In the genomic region with DNA sequence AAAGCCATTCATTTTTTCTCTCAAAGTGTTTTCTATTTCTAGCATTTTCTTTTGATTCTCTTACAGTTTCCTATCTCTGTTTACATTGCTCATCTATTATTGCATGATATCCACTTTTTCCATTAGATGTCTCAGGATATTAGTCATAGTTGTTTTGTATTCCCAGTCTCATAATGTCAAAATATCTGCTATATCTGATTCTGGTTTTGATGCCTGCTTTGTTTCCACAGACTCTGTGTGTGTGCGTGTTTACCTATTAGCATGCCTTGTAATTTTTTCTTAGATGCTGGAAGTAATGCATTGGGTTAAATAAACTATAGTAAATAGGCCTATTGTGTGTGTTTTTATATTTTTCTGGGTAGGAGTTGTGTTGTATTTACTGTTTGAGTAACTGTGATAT, we compare ENCODE assay signal across 20 cellular contexts.
"Had no signal": no experiment of that assay in that cellular context is flagged by ENCODE, and none has a peak within 500 bp of the region (broad histone marks: within the 10 kb centered on the region; RNA-seq: fewer than 3 reads in every experiment).

No MANE protein-coding gene starts in this region.

- H3K4me1 ChIP-seq: heart left ventricle, right atrium auricular region, sigmoid colon had no signal

- H3K27me3 ChIP-seq: heart left ventricle, right atrium auricular region, sigmoid colon had no signal

- H3K36me3 ChIP-seq: heart left ventricle, right atrium auricular region, sigmoid colon, thoracic aorta had no signal

- H3K27ac ChIP-seq: coronary artery, heart left ventricle, right atrium auricular region, sigmoid colon, skin epidermis, thoracic aorta had no signal

- ATAC-seq: esophagus mucosa; heart left ventricle; natural killer cell; stimulated activated naive B cell treated with anti-CD40 and anti-IgM and Interleukin-4, amounts not matched to agents 10 μg/mL and 1 μg/mL and 100 μg/mL, for 72 hours; stimulated activated naive CD8-positive, alpha-beta T cell treated with anti-CD3 and anti-CD28 coated beads, Interleukin-15, amount 100 ng/mL, for 72 hours had no signal

- H3K9me3 ChIP-seq: sigmoid colon, thoracic aorta had no signal

- DNase-seq: effector CD4-positive, alpha-beta T cell; endodermal cell; heart left ventricle; hippocampal formation; kidney glomerular epithelial cell; mammary epithelial cell; natural killer cell; sigmoid colon; stimulated activated CD4-positive, alpha-beta T cell treated with anti-CD3 and anti-CD28 coated beads, Interleukin-2, amount 100 ng/mL, for 24 hours; stimulated activated CD4-positive, alpha-beta T cell treated with anti-CD3 and anti-CD28 coated beads, Interleukin-4, amount 100 ng/mL, for 4 hours; stimulated activated naive B cell treated with anti-CD40 and anti-IgM and Interleukin-4, amounts not matched to agents 10 μg/mL and 1 μg/mL and 100 μg/mL, for 72 hours; stimulated activated naive CD8-positive, alpha-beta T cell treated with anti-CD3 and anti-CD28 coated beads, Interleukin-15, amount 100 ng/mL, for 72 hours; trophoblast cell had no signal

- H3K4me3 ChIP-seq: coronary artery, heart left ventricle, right atrium auricular region, sigmoid colon, skin epidermis, thoracic aorta had no signal

- FAIRE-seq: frontal cortex, islet of Langerhans had no signal
